8 cellular contexts compared by ENCODE assay signal in genomic region chr1:162023547-162024501, GRCh38. TPM values are rescaled to one million over a fixed set of nuclear protein-coding genes. Genes with fewer than 3 reads are reported as not detected.
DNase-seq lines count a peak whose midpoint lies in the region; ATAC-seq and TF ChIP-seq lines count a peak whose summit lies in the region.

OLFML2B (minus strand) TSS chr1:162023869; CDS start chr1:162023430, 439 bp downstream.

- no peaks in the 10 kb centered on the region for H3K9me3 ChIP-seq in prostate gland

- TF ChIP-seq CTCF in LNCaP clone FGC (IDR thresholded peaks at IDR 0.05; ENCODE audit: control insufficient read depth, extremely low read depth, insufficient read depth): peak; percentile 62
- TF ChIP-seq CTCF in prostate gland (IDR thresholded peaks at IDR 0.05): peak in 2 of 4 experiments; percentile 11 to 14

- intact Hi-C loops in prostate gland (cut with DNase I): no loop called here

- H3K27ac ChIP-seq in prostate gland: peak within 1 kb of the TSS; percentile 7 to 13

- no peaks in the 10 kb centered on the region for H3K27me3 ChIP-seq in prostate gland (replicated peaks; ENCODE audit: insufficient read depth)

- H3K4me1 ChIP-seq in prostate gland (replicated peaks): peaks cover 6% of the 10 kb centered on the region

- DNase-seq in AML-193 (lab: John Stamatoyannopoulos, UW): peak; percentile 38 to 56
- peak; percentile 31 for DNase-seq in GM19238 (ENCODE audit: insufficient read length, low spot score)
- DNase-seq in LNCaP clone FGC (ENCODE audit: low read depth): no peak
- peak in 3 of 5 donors; percentile 15 to 44 (median 24) for DNase-seq in T-helper 1 cell
- DNase-seq in astrocyte of the hippocampus (ENCODE audit: low read depth, low spot score): peak; percentile 87
- DNase-seq in hepatic stellate cell (ENCODE audit: low spot score): peak; percentile 91
- DNase-seq in prostate gland (ENCODE audit: low spot score): peak; percentile 50

- WGBS in prostate gland: under 1% methylated on average over 79 of the region's 85 CpGs

- H3K4me3 ChIP-seq in LNCaP clone FGC (ENCODE audit: low read depth, low read length) (peak within 1 kb of the TSS; percentile 57), prostate gland (peak within 1 kb of the TSS; percentile 42 to 45)

- H3K36me3 ChIP-seq in prostate gland: no peaks in the 10 kb centered on the region

- no peak for ATAC-seq in GM18873 (IDR thresholded peaks at IDR 0.05; ENCODE audit: low FRiP score, unreplicated experiment)

- no peak for TF ChIP-seq POLR2A in prostate gland (IDR thresholded peaks at IDR 0.05)

RNA-seq across cellular contexts. Expression of gene OLFML2B, which starts in this region (rescaled TPM):
- total RNA-seq in prostate gland: 10 to 100 TPM in 1 of 2 donors, 1 to 10 TPM in 1; 3.2 to 29.7 TPM
